Comparison of ENCODE assay signal across 7 cellular contexts in the genomic region with DNA sequence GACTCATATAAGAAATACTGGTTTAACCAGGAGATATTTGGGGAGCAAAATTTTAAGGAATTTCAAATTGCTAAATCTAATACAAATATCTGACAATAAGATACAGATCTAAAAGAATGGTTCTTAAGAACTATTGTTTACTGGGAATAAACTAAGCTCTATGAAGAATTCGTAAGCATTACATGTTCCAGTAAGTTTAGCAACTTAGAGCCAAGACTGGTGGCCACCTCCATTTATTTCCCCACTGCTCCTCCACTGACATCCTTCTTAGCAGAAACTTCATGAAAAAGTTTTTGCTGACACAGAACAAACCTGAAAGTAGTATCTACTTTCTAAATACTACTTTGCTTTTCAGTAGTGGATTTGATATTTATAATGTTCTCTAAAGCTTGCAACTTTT.
DNase-seq lines count a peak whose midpoint lies in the region; ATAC-seq and TF ChIP-seq lines count a peak whose summit lies in the region.

No MANE protein-coding gene starts in this region.

- H3K4me2 ChIP-seq in PC-3 (ENCODE audit: low read length) = peak overlapping the region; percentile 52

- H3K9me2 ChIP-seq in PC-3 (replicated peaks; ENCODE audit: low read length) = no peaks in the 10 kb centered on the region

- no TSS peak for BruUV-seq in PC-3 (replicated peaks; lab: Mats Ljungman, UMichigan)

- H3K4me3 ChIP-seq in PC-3 (ENCODE audit: low read length) (0 out of 2 replicates have a peak overlapping the region, but pooled peaks have one; percentile 1), sigmoid colon (no peak overlapping the region), ovary (no peak overlapping the region), heart left ventricle (no peak overlapping the region)

- no peak for TF ChIP-seq EP300 in sigmoid colon (IDR thresholded peaks at IDR 0.05)
- TF ChIP-seq EP300 in ovary (IDR thresholded peaks at IDR 0.05) = no peak

- no peak for TF ChIP-seq CTCF in PC-3 (conservative IDR thresholded peaks at IDR 0.05; ENCODE audit: low read depth, low read length)
- TF ChIP-seq CTCF in sigmoid colon (IDR thresholded peaks at IDR 0.05) = no peak
- no peak for TF ChIP-seq CTCF in ovary (IDR thresholded peaks at IDR 0.05)
- no peak for TF ChIP-seq CTCF in heart left ventricle (IDR thresholded peaks at IDR 0.05)

- H3K79me2 ChIP-seq in PC-3 (ENCODE audit: low read length) = peaks cover 11% of the 10 kb centered on the region; the same call in 1 of the 2 replicates

- TF ChIP-seq POLR2A in sigmoid colon (IDR thresholded peaks at IDR 0.05) (no peak), ovary (IDR thresholded peaks at IDR 0.05) (no peak), heart left ventricle (IDR thresholded peaks at IDR 0.05) (no peak)

- H3K27ac ChIP-seq in PC-3 (ENCODE audit: low read length) (peak overlapping the region; percentile 46), sigmoid colon (peak overlapping the region in 3 of 4 donors; percentile 21 to 42 (median 25)), ovary (no peak overlapping the region), heart left ventricle (peak overlapping the region in 1 of 12 donors; percentile 37)

- no peak overlapping the region for H3K9ac ChIP-seq in PC-3 (ENCODE audit: low read length)

- H3K36me3 ChIP-seq in PC-3 (ENCODE audit: low read depth, low read length) (peaks cover 23% of the 10 kb centered on the region), sigmoid colon (peaks cover 0 to 12% (median 0%) of the 10 kb centered on the region in 4 donors), ovary (no peaks in the 10 kb centered on the region), heart left ventricle (peaks cover 0 to 35% (median 12%) of the 10 kb centered on the region in 9 donors)

- peaks cover 34% of the 10 kb centered on the region for H3K4me1 ChIP-seq in PC-3 (ENCODE audit: insufficient read depth, low read length)
- peaks cover 0 to 19% (median 8%) of the 10 kb centered on the region in 4 donors for H3K4me1 ChIP-seq in sigmoid colon
- H3K4me1 ChIP-seq in ovary (ENCODE audit: insufficient read depth) = no peaks in the 10 kb centered on the region
- peaks cover 0 to 7% (median 0%) of the 10 kb centered on the region in 12 donors for H3K4me1 ChIP-seq in heart left ventricle

- 65 to 84% methylated on average over 1 of the region's 1 CpG for WGBS in sigmoid colon, 2 donors
- 49 to 61% (median 50%) methylated on average over 1 of the region's 1 CpG for WGBS in ovary, 3 donors
- WGBS in heart left ventricle, 4 donors = 55 to 77% (median 70%) methylated on average over 1 of the region's 1 CpG

- ATAC-seq in GM18909 (IDR thresholded peaks at IDR 0.05; ENCODE audit: poor library complexity, unreplicated experiment) (peak; percentile 77), HG02571 (IDR thresholded peaks at IDR 0.05; ENCODE audit: unreplicated experiment) (peak; percentile 62), PC-3 (peak; percentile 25; the same call in 1 of the 2 replicates), heart left ventricle (no peak)

- CTCF ChIA-PET in PC-3 (lab: Charles Lee) = no interaction called here

- no peaks in the 10 kb centered on the region for H3K9me3 ChIP-seq in PC-3 (ENCODE audit: low read length)
- H3K9me3 ChIP-seq in sigmoid colon = no peaks in the 10 kb centered on the region
- no peaks in the 10 kb centered on the region for H3K9me3 ChIP-seq in ovary
- peaks cover 0 to 6% (median 1%) of the 10 kb centered on the region in 12 donors for H3K9me3 ChIP-seq in heart left ventricle

- H4K20me1 ChIP-seq in PC-3 (ENCODE audit: low read length) = peaks cover 8% of the 10 kb centered on the region

- no peaks in the 10 kb centered on the region for H3K27me3 ChIP-seq in PC-3 (ENCODE audit: low read length)
- no peaks in the 10 kb centered on the region for H3K27me3 ChIP-seq in sigmoid colon
- H3K27me3 ChIP-seq in ovary = no peaks in the 10 kb centered on the region
- no peaks in the 10 kb centered on the region for H3K27me3 ChIP-seq in heart left ventricle

- no peak overlapping the region for H2AFZ ChIP-seq in PC-3 (ENCODE audit: low read length)

- no peaks in the 10 kb centered on the region for H3F3A ChIP-seq in PC-3 (ENCODE audit: low read length, unreplicated experiment)

- DNase-seq in PC-3 (peak; percentile 75), sigmoid colon (no peak), ovary (no peak), nucleus accumbens (lab: John Stamatoyannopoulos, UW) (no peak), heart left ventricle (no peak)

- intact Hi-C loops in PC-3 (cut with micrococcal nuclease) = no loop called here
- intact Hi-C loops in sigmoid colon (cut with DNase I) = no loop called here
- intact Hi-C loops in ovary (cut with DNase I) = no loop called here
- intact Hi-C loops in heart left ventricle (cut with DNase I) = no loop called here

- POLR2A ChIA-PET in PC-3 (lab: Charles Lee; ENCODE audit: unreplicated experiment) = no interaction called here

Comparison
In these comparisons a context has a peak if more than half of its experiments do, and no peak if none do; other contexts are left out.
1. ATAC-seq: peak in GM18909 (single experiment), HG02571 (single experiment) and PC-3 (single experiment); none in heart left ventricle (0 of 4).
2. H3K27ac ChIP-seq: peak in PC-3 (single experiment) and sigmoid colon (3 of 4); none in ovary (0 of 2).